In genomic region chr2:172323256-172323655, GRCh38 we compare ENCODE assay signal across 17 cellular contexts.
"Had no signal": no experiment of that assay in that cellular context is flagged by ENCODE, and none has a peak within 500 bp of the region (broad histone marks: within the 10 kb centered on the region; RNA-seq: fewer than 3 reads in every experiment).

No MANE protein-coding gene starts in this region.

- H3K4me1 Mint-ChIP-seq: activated CD4-positive, alpha-beta T cell treated with anti-CD3 and anti-CD28 coated beads, Interleukin-2, amount 10 ng/mL, durations not matched to agents 7 days and 5 days; activated naive CD8-positive, alpha-beta T cell treated with anti-CD3 and anti-CD28 coated beads, Interleukin-2, amount 50 U/mL, for 24 hours; memory B cell; T-cell had no signal

- H3K4me3 Mint-ChIP-seq: activated CD4-positive, alpha-beta T cell treated with anti-CD3 and anti-CD28 coated beads, Interleukin-2, amount 10 ng/mL, durations not matched to agents 7 days and 5 days; activated naive CD8-positive, alpha-beta T cell treated with anti-CD3 and anti-CD28 coated beads, Interleukin-2, amount 50 U/mL, for 24 hours; effector memory CD8-positive, alpha-beta T cell; memory B cell; natural killer cell treated with Interleukin-12 subunit alpha and Interleukin-12 subunit beta and Interleukin-15 and Interleukin-18, amount 100 ng/mL, for 72 hours; T-cell had no signal

- H3K36me3 Mint-ChIP-seq: memory B cell; natural killer cell treated with Interleukin-12 subunit alpha and Interleukin-12 subunit beta and Interleukin-15 and Interleukin-18, amount 100 ng/mL, for 72 hours; T-cell had no signal

- H3K27me3 ChIP-seq: right lobe of liver, spleen had no signal

- H3K9me3 Mint-ChIP-seq: natural killer cell treated with Interleukin-12 subunit alpha and Interleukin-12 subunit beta and Interleukin-15 and Interleukin-18, amount 100 ng/mL, for 72 hours had no signal

- H3K27ac ChIP-seq: left ventricle myocardium inferior, prostate gland, right lobe of liver, spleen, thoracic aorta had no signal

- H3K4me1 ChIP-seq: prostate gland, right lobe of liver, spleen had no signal

- H3K4me3 ChIP-seq: left ventricle myocardium inferior, prostate gland, right lobe of liver, spleen, thoracic aorta had no signal

- H3K27ac Mint-ChIP-seq: activated CD4-positive, alpha-beta T cell treated with anti-CD3 and anti-CD28 coated beads, Interleukin-2, amount 10 ng/mL, durations not matched to agents 7 days and 5 days; activated naive CD8-positive, alpha-beta T cell treated with anti-CD3 and anti-CD28 coated beads, Interleukin-2, amount 50 U/mL, for 24 hours; effector memory CD8-positive, alpha-beta T cell; memory B cell; natural killer cell treated with Interleukin-12 subunit alpha and Interleukin-12 subunit beta and Interleukin-15 and Interleukin-18, amount 100 ng/mL, for 72 hours; T-cell had no signal

- H3K27me3 Mint-ChIP-seq: activated CD4-positive, alpha-beta T cell treated with anti-CD3 and anti-CD28 coated beads, Interleukin-2, amount 10 ng/mL, durations not matched to agents 7 days and 5 days; activated naive CD8-positive, alpha-beta T cell treated with anti-CD3 and anti-CD28 coated beads, Interleukin-2, amount 50 U/mL, for 24 hours; T-cell had no signal

- H3K36me3 ChIP-seq: left ventricle myocardium inferior, prostate gland, right lobe of liver, spleen, thoracic aorta had no signal

- DNase-seq: activated CD4-positive, alpha-beta T cell treated with anti-CD3 and anti-CD28 coated beads, Interleukin-2, amount 10 ng/mL, durations not matched to agents 7 days and 5 days; activated naive CD4-positive, alpha-beta T cell; activated naive CD8-positive, alpha-beta T cell treated with anti-CD3 and anti-CD28 coated beads, Interleukin-2, amount 50 U/mL, for 24 hours; aorta; dermis blood vessel endothelial cell; effector memory CD8-positive, alpha-beta T cell; hippocampal formation; left ventricle myocardium inferior; right lobe of liver; spleen; T-cell; T-helper 9 cell had no signal

- FAIRE-seq: keratinocyte had no signal

- ATAC-seq: activated naive CD8-positive, alpha-beta T cell treated with anti-CD3 and anti-CD28 coated beads, Interleukin-2, amount 50 U/mL, for 24 hours; effector memory CD8-positive, alpha-beta T cell; natural killer cell treated with Interleukin-12 subunit alpha and Interleukin-12 subunit beta and Interleukin-15 and Interleukin-18, amount 100 ng/mL, for 72 hours; right lobe of liver; T-cell had no signal

- H3K9me3 ChIP-seq: left ventricle myocardium inferior, prostate gland, right lobe of liver, thoracic aorta had no signal
